Comparison of ENCODE assay signal across 8 cellular contexts in the genomic region with DNA sequence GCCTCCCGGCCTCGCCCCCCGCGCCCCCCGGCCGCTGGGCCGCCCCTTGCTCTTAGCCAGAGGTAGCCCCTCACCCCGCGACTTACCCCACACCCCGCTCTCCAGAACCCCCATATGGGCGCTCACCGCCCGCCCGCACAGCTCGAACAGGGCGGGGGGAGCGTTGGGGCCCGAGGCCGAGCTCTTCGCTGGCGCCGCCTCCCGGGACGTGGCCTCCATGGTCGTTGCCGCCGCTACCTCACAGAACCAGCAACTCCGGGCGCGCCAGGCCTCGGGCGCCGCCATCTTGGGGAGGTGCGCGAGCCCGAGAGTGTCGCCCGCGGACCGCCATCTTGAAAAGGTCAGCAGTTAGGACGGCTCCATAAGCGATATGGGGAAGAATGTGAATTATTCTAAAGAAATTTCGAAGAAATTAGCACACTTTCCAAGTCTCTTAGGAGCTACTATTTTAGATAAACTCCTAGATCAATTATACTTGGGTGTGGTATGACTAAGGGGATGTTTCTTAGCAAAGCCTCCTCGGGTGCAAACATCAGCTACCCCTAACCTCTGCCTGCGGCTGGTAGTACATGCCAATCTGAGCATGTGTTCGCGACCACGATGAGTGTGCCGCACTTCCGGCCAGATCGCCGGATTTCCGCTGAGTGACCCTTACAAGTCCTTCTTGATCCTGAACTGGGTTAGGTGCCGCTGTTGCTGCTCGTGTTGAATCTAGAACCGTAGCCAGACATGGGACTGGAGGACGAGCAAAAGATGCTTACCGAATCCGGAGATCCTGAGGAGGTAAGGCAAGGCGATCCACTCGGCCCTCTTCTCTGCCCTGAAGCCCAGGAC. TPM values are rescaled to one million over a fixed set of nuclear protein-coding genes. Genes with fewer than 3 reads are reported as not detected.
A peak's percentile ranks its signal among the peaks of the same experiment; 100 is the strongest.
DNase-seq lines count a peak whose midpoint lies in the region; ATAC-seq lines count a peak whose summit lies in the region.

TSS of gene LRRC41 (minus strand) at position 579 of the 834 bp plus-strand sequence. CDS start at position 285, 294 bp downstream.
TSS of gene UQCRH (plus strand) at position 661 of the 834 bp plus-strand sequence. CDS start at position 730, 69 bp downstream.

- peak; percentile 72 for ATAC-seq in GM21360 (IDR thresholded peaks at IDR 0.05; ENCODE audit: unreplicated experiment)
- peak; percentile 87 for ATAC-seq in effector memory CD8-positive, alpha-beta T cell (replicated peaks)

- peak within 1 kb of the TSS; percentile 99 for H3K27ac Mint-ChIP-seq in effector memory CD8-positive, alpha-beta T cell

- peak within 1 kb of the TSS; percentile 98 to 99 for H3K4me3 Mint-ChIP-seq in effector memory CD8-positive, alpha-beta T cell

- H3K9me3 Mint-ChIP-seq in effector memory CD8-positive, alpha-beta T cell, result no peaks in the 10 kb centered on the region

- no peaks in the 10 kb centered on the region for H3K27me3 Mint-ChIP-seq in effector memory CD8-positive, alpha-beta T cell

- peaks cover 49% of the 10 kb centered on the region for H3K36me3 Mint-ChIP-seq in effector memory CD8-positive, alpha-beta T cell (ENCODE audit: insufficient read depth)

- H3K4me1 Mint-ChIP-seq in effector memory CD8-positive, alpha-beta T cell (ENCODE audit: low read depth in 2 of 2), result peaks cover 33 to 56% of the 10 kb centered on the region in 2 donors

- DNase-seq in COR-L47 (lab: John Stamatoyannopoulos, UW), result peak; percentile 82
- peak; percentile 94 for DNase-seq in HT1080 (ENCODE audit: low read depth)
- DNase-seq in NOMO-1 treated with DMSO at 0.1 percent for 48 hours (lab: John Stamatoyannopoulos, UW; ENCODE audit: unreplicated experiment), result peak; percentile 96
- peak; percentile 85 to 88 for DNase-seq in activated CD8-positive, alpha-beta memory T cell treated with anti-CD3 and anti-CD28 coated beads for 4 hours (ENCODE audit: low read depth in 2 of 2)
- peak; percentile 89 to 96 (median 94) for DNase-seq in effector memory CD8-positive, alpha-beta T cell
- DNase-seq in medulla oblongata (ENCODE audit: extremely low spot score), result peak; percentile 97
- peak; percentile 89 for DNase-seq in stimulated activated CD8-positive, alpha-beta memory T cell treated with anti-CD3 and anti-CD28 coated beads, Interleukin-12 subunit alpha, Interleukin-12 subunit beta, amount 100 ng/mL, for 1 hour (ENCODE audit: low read depth)

RNA-seq across cellular contexts. Expression of gene LRRC41, which starts in this region (rescaled TPM):
- 92.6 and 103 TPM in 2 replicates for total RNA-seq in HT1080 (2014; rRNA removed; shearing (Covaris generic))
- 62.5 and 65.6 TPM in 2 replicates for polyA plus RNA-seq in HT1080 (2015; cell fraction: cytosol; rRNA removed)
- 79.4 and 98.3 TPM in 2 replicates for polyA plus RNA-seq in HT1080 (2015; cell fraction: nucleus; rRNA removed)

RNA-seq across cellular contexts. Expression of gene UQCRH, which starts in this region (rescaled TPM):
- 681 and 1,071 TPM in 2 replicates for total RNA-seq in HT1080 (2014; rRNA removed; shearing (Covaris generic))
- polyA plus RNA-seq in HT1080 (2015; cell fraction: cytosol; rRNA removed), result 1,199 and 1,247 TPM in 2 replicates
- 346 and 383 TPM in 2 replicates for polyA plus RNA-seq in HT1080 (2015; cell fraction: nucleus; rRNA removed)

Comparison
In these comparisons a context has a peak if more than half of its experiments do, and no peak if none do; other contexts are left out.
1. Peak in every context shown above with its lines: DNase-seq and ATAC-seq.